16 cellular contexts compared by ENCODE assay signal in the genomic region with DNA sequence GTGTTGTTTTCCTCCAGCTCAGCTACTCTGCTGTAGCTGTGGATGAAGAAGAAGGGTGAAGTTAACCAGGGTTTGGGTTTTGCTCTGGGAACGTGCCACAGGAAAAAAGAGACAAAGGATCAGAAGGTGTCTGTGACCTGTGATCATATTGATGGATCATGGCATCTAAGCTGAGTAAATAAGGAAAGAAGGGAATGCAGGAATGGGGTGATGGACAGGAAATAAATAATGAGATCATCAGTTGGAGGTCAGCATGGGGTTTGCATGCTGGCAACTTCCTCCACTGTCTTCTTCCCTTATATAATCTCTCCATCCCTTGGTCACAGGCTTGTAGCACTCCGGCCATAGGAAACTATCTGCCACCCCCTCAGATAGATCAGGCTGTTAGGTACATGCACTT.
DNase-seq lines count a peak whose midpoint lies in the region; TF ChIP-seq lines count a peak whose summit lies in the region.
"Had no signal": no experiment of that assay in that cellular context is flagged by ENCODE, and none has a peak within 500 bp of the region (broad histone marks: within the 10 kb centered on the region; RNA-seq: fewer than 3 reads in every experiment).

No MANE protein-coding gene starts in this region.

- peak overlapping the region; percentile 47; the same call in 1 of the 2 replicates for H3K27ac ChIP-seq in VCaP
- H3K27ac ChIP-seq: A549, C4-2B had no signal

- no peak for TF ChIP-seq CTCF in VCaP (conservative IDR thresholded peaks at IDR 0.05)

- DNase-seq in DMS53 (lab: John Stamatoyannopoulos, UW) (peak; percentile 64), EL (peak; percentile 15), lung microvascular endothelial cell (ENCODE audit: low read depth in 2 of 2) (peak; percentile 50 to 90), NCI-H748 treated with DMSO at 0.1 percent for 48 hours (lab: John Stamatoyannopoulos, UW) (no peak), NCI-H446 treated with DMSO at 0.1 percent for 48 hours (lab: John Stamatoyannopoulos, UW) (no peak)
- no peak for DNase-seq in stimulated activated CD4-positive, alpha-beta T cell treated with anti-CD3 and anti-CD28 coated beads, Interleukin-4, amount 100 ng/mL, for 4 hours
- DNase-seq: AML-193; Caco-2; CD4-positive, alpha-beta T cell; GDM1; GOT3; H7; KBM-7 had no signal

Comparison
In these comparisons a context has a peak if more than half of its experiments do, and no peak if none do; other contexts are left out.
1. DNase-seq: peak in DMS53 (single experiment), EL (single experiment) and lung microvascular endothelial cell (2 of 2); none in stimulated activated CD4-positive, alpha-beta T cell treated with anti-CD3 and anti-CD28 coated beads, Interleukin-4, amount 100 ng/mL, for 4 hours (0 of 2), NCI-H748 treated with DMSO at 0.1 percent for 48 hours (single experiment) and NCI-H446 treated with DMSO at 0.1 percent for 48 hours (single experiment).